Comparison of ENCODE assay signal across 8 cellular contexts in the genomic region with DNA sequence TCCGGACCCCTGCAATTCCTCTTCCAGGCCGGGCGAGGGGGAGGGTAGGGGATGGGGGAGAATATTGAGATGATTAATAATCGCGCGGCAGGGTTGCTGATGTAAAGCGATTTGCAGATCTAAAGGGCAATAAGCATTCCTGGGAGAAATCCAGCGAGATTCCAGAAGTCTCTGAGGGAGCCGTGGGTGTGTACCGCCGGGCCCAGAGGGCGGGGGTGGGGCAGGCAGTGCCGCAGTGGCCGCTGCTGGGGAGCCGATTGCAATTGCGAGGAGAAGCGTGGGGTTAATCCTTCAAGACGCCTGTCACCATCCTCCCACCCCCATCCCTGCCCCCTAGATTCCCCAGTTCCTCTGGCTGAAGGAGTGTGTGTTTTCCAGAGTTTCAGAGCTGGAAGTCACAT. TPM values are rescaled to one million over a fixed set of nuclear protein-coding genes. Genes with fewer than 3 reads are reported as not detected.
DNase-seq lines count a peak whose midpoint lies in the region; ATAC-seq and TF ChIP-seq lines count a peak whose summit lies in the region.

No MANE protein-coding gene starts in this region.

- DNase-seq in AG10803 (ENCODE audit: low read depth) (peak; percentile 90), fibroblast of villous mesenchyme (ENCODE audit: low read depth) (peak; percentile 85), natural killer cell (no peak), A172 (ENCODE audit: low spot score) (no peak), NCI-H1092 (lab: John Stamatoyannopoulos, UW) (no peak)
- peak; percentile 31 for DNase-seq in activated CD4-positive, alpha-beta memory T cell treated with anti-CD3 and anti-CD28 coated beads, Interleukin-2, amount 10 ng/mL, durations not matched to agents 7 days and 5 days

- intact Hi-C loops in natural killer cell (cut with micrococcal nuclease), result loop anchor here (10.0 kb wide), 1 partner anchor 680 kb away; a partner anchor contains a TSS

- H3K4me3 ChIP-seq in AG10803 (ENCODE audit: low read length) (peak overlapping the region; percentile 81), HEK293 (ENCODE audit: low read depth, low read length) (peak overlapping the region; percentile 68), fibroblast of villous mesenchyme (ENCODE audit: low read depth, low read length) (peak overlapping the region; percentile 72)

- CTCF ChIA-PET in HEK293 (lab: Yijun Ruan, JAX), result interaction anchor here (0.5 to 5.3 kb wide), 15 partner anchors 10 to 707 kb away, joined by 3 to 45 read pairs (median 5); no protein-coding TSS in a partner anchor
- CTCF ChIA-PET in activated CD4-positive, alpha-beta memory T cell treated with anti-CD3 and anti-CD28 coated beads, Interleukin-2, amount 10 ng/mL, durations not matched to agents 7 days and 5 days (lab: Charles Lee), result interaction anchor here (0.6 to 13.3 kb wide), 20 partner anchors 9 to 412 kb away, joined by 3 to 216 read pairs (median 6); a partner anchor contains a TSS

- H3K27me3 Mint-ChIP-seq in activated CD4-positive, alpha-beta memory T cell treated with anti-CD3 and anti-CD28 coated beads, Interleukin-2, amount 10 ng/mL, durations not matched to agents 7 days and 5 days, result peaks cover 20% of the 10 kb centered on the region
- H3K27me3 Mint-ChIP-seq in natural killer cell (ENCODE audit: low read depth in 2 of 2), result peaks cover 0 to 1% of the 10 kb centered on the region in 2 donors

- no peaks in the 10 kb centered on the region for H3K36me3 Mint-ChIP-seq in activated CD4-positive, alpha-beta memory T cell treated with anti-CD3 and anti-CD28 coated beads, Interleukin-2, amount 10 ng/mL, durations not matched to agents 7 days and 5 days (ENCODE audit: low read depth)
- H3K36me3 Mint-ChIP-seq in natural killer cell, result no peaks in the 10 kb centered on the region

- H3K27ac ChIP-seq in HEK293 (ENCODE audit: extremely low read depth, low read depth, low read length), result no peak overlapping the region

- H3K4me3 Mint-ChIP-seq in activated CD4-positive, alpha-beta memory T cell treated with anti-CD3 and anti-CD28 coated beads, Interleukin-2, amount 10 ng/mL, durations not matched to agents 7 days and 5 days, result peak overlapping the region; percentile 75
- H3K4me3 Mint-ChIP-seq in natural killer cell, result peak overlapping the region; percentile 98

- peaks cover 13% of the 10 kb centered on the region; the same call in 1 of the 2 replicates for H3K4me1 ChIP-seq in HEK293 (ENCODE audit: control insufficient read depth, insufficient read depth, low read length)

- peaks cover 23% of the 10 kb centered on the region for H3K4me1 Mint-ChIP-seq in activated CD4-positive, alpha-beta memory T cell treated with anti-CD3 and anti-CD28 coated beads, Interleukin-2, amount 10 ng/mL, durations not matched to agents 7 days and 5 days
- peaks cover 11 to 19% of the 10 kb centered on the region in 2 donors for H3K4me1 Mint-ChIP-seq in natural killer cell

- ATAC-seq in natural killer cell (no peak), GM21515 (IDR thresholded peaks at IDR 0.05; ENCODE audit: unreplicated experiment) (no peak)

- no peaks in the 10 kb centered on the region for H3K9me3 ChIP-seq in HEK293 (ENCODE audit: control insufficient read depth, insufficient read depth, low read depth, low read length)

- no peak overlapping the region for H3K27ac Mint-ChIP-seq in activated CD4-positive, alpha-beta memory T cell treated with anti-CD3 and anti-CD28 coated beads, Interleukin-2, amount 10 ng/mL, durations not matched to agents 7 days and 5 days
- H3K27ac Mint-ChIP-seq in natural killer cell, result peak overlapping the region; percentile 89 to 96

- no peaks in the 10 kb centered on the region for H3K9me3 Mint-ChIP-seq in activated CD4-positive, alpha-beta memory T cell treated with anti-CD3 and anti-CD28 coated beads, Interleukin-2, amount 10 ng/mL, durations not matched to agents 7 days and 5 days
- no peaks in the 10 kb centered on the region for H3K9me3 Mint-ChIP-seq in natural killer cell

- POLR2A ChIA-PET in HEK293 (lab: Yijun Ruan, JAX), result interaction anchor here (0.6 to 1.3 kb wide), 3 partner anchors 18 to 158 kb away, joined by 3 to 4 read pairs (median 3); no protein-coding TSS in a partner anchor
- POLR2A ChIA-PET in activated CD4-positive, alpha-beta memory T cell treated with anti-CD3 and anti-CD28 coated beads, Interleukin-2, amount 10 ng/mL, durations not matched to agents 7 days and 5 days (lab: Charles Lee), result interaction anchor here (0.9 to 3.0 kb wide), 5 partner anchors 36 to 169 kb away, joined by 3 to 23 read pairs (median 4); a partner anchor contains a TSS

- TF ChIP-seq CTCF in AG10803 (conservative IDR thresholded peaks at IDR 0.05; ENCODE audit: low read length), result no peak
- TF ChIP-seq CTCF in HEK293 (tag by site-specific recombination; IDR thresholded peaks at IDR 0.05), result no peak
- TF ChIP-seq CTCF in fibroblast of villous mesenchyme (IDR thresholded peaks at IDR 0.05; ENCODE audit: insufficient read depth, low read depth, low read length), result no peak
- no peak for TF ChIP-seq CTCF in natural killer cell (IDR thresholded peaks at IDR 0.05)

- no peaks in the 10 kb centered on the region for H3K36me3 ChIP-seq in HEK293 (ENCODE audit: control insufficient read depth in 2 of 2, insufficient read depth in 1 of 2, low read length in 2 of 2)

TF ChIP-seq in HEK293, 187 proteins besides CTCF, POLR2A, EP300 and RAD21 (continues in another document):
- TF ChIP-seq ZNF629 (tag by site-specific recombination; IDR thresholded peaks at IDR 0.05), result no peak
- 0 out of 2 replicates have a peak, but pooled peaks have one; percentile 6 for TF ChIP-seq ZNF341 (tag by site-specific recombination; IDR thresholded peaks at IDR 0.05; ENCODE audit: low read depth)
- peak; percentile 62; the same call in 1 of the 2 replicates for TF ChIP-seq KLF10 (tag by site-specific recombination; IDR thresholded peaks at IDR 0.05)
- no peak for TF ChIP-seq ZNF155 (tag by site-specific recombination; IDR thresholded peaks at IDR 0.05)
- peak; percentile 25; the same call in 1 of the 2 replicates for TF ChIP-seq ZNF394 (tag by site-specific recombination; IDR thresholded peaks at IDR 0.05; ENCODE audit: borderline replicate concordance)
- no peak for TF ChIP-seq ZNF600 (tag by site-specific recombination; IDR thresholded peaks at IDR 0.05)
- TF ChIP-seq ZFHX2 (tag by site-specific recombination; conservative IDR thresholded peaks at IDR 0.05), result peak; percentile 93
- no peak for TF ChIP-seq ZNF146 (tag by site-specific recombination; IDR thresholded peaks at IDR 0.05)
- no peak for TF ChIP-seq ZNF561 (tag by site-specific recombination; IDR thresholded peaks at IDR 0.05; ENCODE audit: borderline replicate concordance)
- TF ChIP-seq ZNF404 (tag by site-specific recombination; IDR thresholded peaks at IDR 0.05), result no peak
- TF ChIP-seq GLIS1 (tag by site-specific recombination; IDR thresholded peaks at IDR 0.05), result peak; percentile 76
- no peak for TF ChIP-seq KLF7 (tag by site-specific recombination; IDR thresholded peaks at IDR 0.05; ENCODE audit: borderline replicate concordance)
- TF ChIP-seq ZNF510 (tag by site-specific recombination; IDR thresholded peaks at IDR 0.05; ENCODE audit: insufficient replicate concordance), result no peak
- TF ChIP-seq ZNF335 (tag by site-specific recombination; conservative IDR thresholded peaks at IDR 0.05), result no peak
- TF ChIP-seq, protein P1, sequence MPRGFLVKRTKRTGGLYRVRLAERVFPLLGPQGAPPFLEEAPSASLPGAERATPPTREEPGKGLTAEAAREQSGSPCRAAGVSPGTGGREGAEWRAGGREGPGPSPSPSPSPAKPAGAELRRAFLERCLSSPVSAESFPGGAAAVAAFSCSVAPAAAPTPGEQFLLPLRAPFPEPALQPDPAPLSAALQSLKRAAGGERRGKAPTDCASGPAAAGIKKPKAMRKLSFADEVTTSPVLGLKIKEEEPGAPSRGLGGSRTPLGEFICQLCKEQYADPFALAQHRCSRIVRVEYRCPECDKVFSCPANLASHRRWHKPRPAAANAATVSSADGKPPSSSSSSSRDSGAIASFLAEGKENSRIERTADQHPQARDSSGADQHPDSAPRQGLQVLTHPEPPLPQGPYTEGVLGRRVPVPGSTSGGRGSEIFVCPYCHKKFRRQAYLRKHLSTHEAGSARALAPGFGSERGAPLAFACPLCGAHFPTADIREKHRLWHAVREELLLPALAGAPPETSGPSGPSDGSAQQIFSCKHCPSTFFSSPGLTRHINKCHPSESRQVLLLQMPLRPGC (tag by site-specific recombination; IDR thresholded peaks at IDR 0.05), result no peak; the same call in 1 of the 2 replicates
- TF ChIP-seq KLF9 (tag by site-specific recombination; IDR thresholded peaks at IDR 0.05; ENCODE audit: low read depth), result peak; percentile 73; the same call in 1 of the 2 replicates
- TF ChIP-seq SP2 (tag by site-specific recombination; IDR thresholded peaks at IDR 0.05), result peak; percentile 56
- no peak for TF ChIP-seq ZNF544 (tag by site-specific recombination; IDR thresholded peaks at IDR 0.05)
- TF ChIP-seq KLF1 (tag by site-specific recombination; IDR thresholded peaks at IDR 0.05), result peak; percentile 64
- peak; percentile 52; the same call in 1 of the 2 replicates for TF ChIP-seq ZFP69B (tag by site-specific recombination; IDR thresholded peaks at IDR 0.05)
- no peak for TF ChIP-seq OSR2 (tag by site-specific recombination; IDR thresholded peaks at IDR 0.05)
- TF ChIP-seq ZNF571 (tag by site-specific recombination; IDR thresholded peaks at IDR 0.05), result no peak
- TF ChIP-seq ZNF19 (tag by site-specific recombination; IDR thresholded peaks at IDR 0.05; ENCODE audit: low read depth), result no peak
- TF ChIP-seq REPIN1 (tag by site-specific recombination; IDR thresholded peaks at IDR 0.05; ENCODE audit: low read depth), result no peak
- TF ChIP-seq EGR2 (tag by site-specific recombination; IDR thresholded peaks at IDR 0.05; ENCODE audit: low read depth), result peak; percentile 76
- TF ChIP-seq, protein P2, sequence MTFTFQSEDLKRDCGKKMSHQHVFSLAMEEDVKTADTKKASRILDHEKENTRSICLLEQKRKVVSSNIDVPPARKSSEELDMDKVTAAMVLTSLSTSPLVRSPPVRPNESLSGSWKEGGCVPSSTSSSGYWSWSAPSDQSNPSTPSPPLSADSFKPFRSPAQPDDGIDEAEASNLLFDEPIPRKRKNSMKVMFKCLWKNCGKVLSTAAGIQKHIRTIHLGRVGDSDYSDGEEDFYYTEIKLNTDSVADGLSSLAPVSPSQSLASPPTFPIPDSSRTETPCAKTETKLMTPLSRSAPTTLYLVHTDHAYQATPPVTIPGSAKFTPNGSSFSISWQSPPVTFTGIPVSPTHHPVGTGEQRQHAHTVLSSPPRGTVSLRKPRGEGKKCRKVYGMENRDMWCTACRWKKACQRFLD (tag by site-specific recombination; IDR thresholded peaks at IDR 0.05), result no peak

RNA-seq across cellular contexts. Expression of a gene that starts 16.4 kb away (rescaled TPM):
- 10 to 100 TPM; 49.7 to 53.5 TPM for total RNA-seq in activated CD4-positive, alpha-beta memory T cell treated with anti-CD3 and anti-CD28 coated beads, Interleukin-2, amount 10 ng/mL, durations not matched to agents 7 days and 5 days
- total RNA-seq in fibroblast of villous mesenchyme (108 and 122 TPM in 2 replicates), natural killer cell (1,000 to 10,000 TPM; 2,527 to 3,257 (median 3,104) TPM)
- total RNA-seq in A172 (2014; rRNA removed; shearing (Covaris generic)), result 0.89 and 2.2 TPM in 2 replicates

Comparison
In these comparisons a context has a peak if more than half of its experiments do, and no peak if none do; other contexts are left out.
1. DNase-seq: peak in AG10803 (single experiment), activated CD4-positive, alpha-beta memory T cell treated with anti-CD3 and anti-CD28 coated beads, Interleukin-2, amount 10 ng/mL, durations not matched to agents 7 days and 5 days (single experiment) and fibroblast of villous mesenchyme (single experiment); none in natural killer cell (single experiment), A172 (single experiment) and NCI-H1092 (single experiment).
2. RNA of a gene that starts 16.4 kb away (total RNA-seq): 2,527 to 3,257 TPM in natural killer cell; 108 to 122 TPM in fibroblast of villous mesenchyme, 49.7 to 53.5 TPM in activated CD4-positive, alpha-beta memory T cell treated with anti-CD3 and anti-CD28 coated beads, Interleukin-2, amount 10 ng/mL, durations not matched to agents 7 days and 5 days and 0.89 to 2.2 TPM in A172; every median in the first group is over 10 times any median in the second.
3. Peak in every context shown above with its lines, with median percentiles within 50 percentile points of each other: H3K4me3 ChIP-seq.